In genomic region chr17:50668025-50668837, GRCh38 we compare ENCODE assay signal across 1 cellular context.
A peak's percentile ranks its signal among the peaks of the same experiment; 100 is the strongest.
TF ChIP-seq lines count a peak whose summit lies in the region.

No MANE protein-coding gene starts in this region.

TF ChIP-seq in A549, 52 proteins besides CTCF, POLR2A, EP300 and RAD21 (continued from another document):
- TF ChIP-seq REST (IDR thresholded peaks at IDR 0.05) (0 out of 2 replicates have a peak, but pooled peaks have one; percentile 9), JUNB (IDR thresholded peaks at IDR 0.05) (peak; percentile 74), ZSCAN20 (CRISPR knock-in tag; IDR thresholded peaks at IDR 0.05) (no peak), ATOH8 (CRISPR knock-in tag; IDR thresholded peaks at IDR 0.05; ENCODE audit: low read depth) (peak; percentile 71; the same call in 1 of the 2 replicates), JUN (IDR thresholded peaks at IDR 0.05) (peak; percentile 55 to 86; a peak in 3 of 5 replicates), TFCP2L1 (CRISPR knock-in tag; IDR thresholded peaks at IDR 0.05) (0 out of 2 replicates have a peak, but pooled peaks have one; percentile 25), HES2 (IDR thresholded peaks at IDR 0.05) (no peak), FOSB (CRISPR knock-in tag; IDR thresholded peaks at IDR 0.05) (peak; percentile 68; the same call in 1 of the 2 replicates), GATA3 (IDR thresholded peaks at IDR 0.05; ENCODE audit: borderline replicate concordance) (peak; percentile 17; the same call in 1 of the 2 replicates), ELK1 (IDR thresholded peaks at IDR 0.05; ENCODE audit: low read depth, low read length) (no peak), RNF2 (IDR thresholded peaks at IDR 0.05; ENCODE audit: borderline replicate concordance, low read depth) (no peak), PBX3 (IDR thresholded peaks at IDR 0.05) (0 out of 2 replicates have a peak, but pooled peaks have one; percentile 14), KDM5A (IDR thresholded peaks at IDR 0.05) (no peak), ZFP36 (IDR thresholded peaks at IDR 0.05; ENCODE audit: borderline replicate concordance, partially characterized antibody) (no peak), HOXB13 (CRISPR knock-in tag; IDR thresholded peaks at IDR 0.05; ENCODE audit: low read depth) (no peak), BHLHE40 (IDR thresholded peaks at IDR 0.05; ENCODE audit: low read depth, low read length) (no peak), FOSL2 (IDR thresholded peaks at IDR 0.05) (peak; percentile 72), FOSL2 (CRISPR knock-in tag; IDR thresholded peaks at IDR 0.05) (peak; percentile 70), NFE2L2 (conservative IDR thresholded peaks at IDR 0.05; ENCODE audit: low read length) (no peak), CBX2 (IDR thresholded peaks at IDR 0.05; ENCODE audit: borderline replicate concordance, low read depth) (no peak), KDM1A (IDR thresholded peaks at IDR 0.05; ENCODE audit: low read depth) (no peak), BCL3 (IDR thresholded peaks at IDR 0.05) (0 out of 3 replicates have a peak, but pooled peaks have one; percentile 25), MAX (IDR thresholded peaks at IDR 0.05) (no peak), HEYL (CRISPR knock-in tag; IDR thresholded peaks at IDR 0.05) (no peak), HOXA7 (CRISPR knock-in tag; IDR thresholded peaks at IDR 0.05) (peak; percentile 27; the same call in 1 of the 2 replicates)
